In the genomic region with DNA sequence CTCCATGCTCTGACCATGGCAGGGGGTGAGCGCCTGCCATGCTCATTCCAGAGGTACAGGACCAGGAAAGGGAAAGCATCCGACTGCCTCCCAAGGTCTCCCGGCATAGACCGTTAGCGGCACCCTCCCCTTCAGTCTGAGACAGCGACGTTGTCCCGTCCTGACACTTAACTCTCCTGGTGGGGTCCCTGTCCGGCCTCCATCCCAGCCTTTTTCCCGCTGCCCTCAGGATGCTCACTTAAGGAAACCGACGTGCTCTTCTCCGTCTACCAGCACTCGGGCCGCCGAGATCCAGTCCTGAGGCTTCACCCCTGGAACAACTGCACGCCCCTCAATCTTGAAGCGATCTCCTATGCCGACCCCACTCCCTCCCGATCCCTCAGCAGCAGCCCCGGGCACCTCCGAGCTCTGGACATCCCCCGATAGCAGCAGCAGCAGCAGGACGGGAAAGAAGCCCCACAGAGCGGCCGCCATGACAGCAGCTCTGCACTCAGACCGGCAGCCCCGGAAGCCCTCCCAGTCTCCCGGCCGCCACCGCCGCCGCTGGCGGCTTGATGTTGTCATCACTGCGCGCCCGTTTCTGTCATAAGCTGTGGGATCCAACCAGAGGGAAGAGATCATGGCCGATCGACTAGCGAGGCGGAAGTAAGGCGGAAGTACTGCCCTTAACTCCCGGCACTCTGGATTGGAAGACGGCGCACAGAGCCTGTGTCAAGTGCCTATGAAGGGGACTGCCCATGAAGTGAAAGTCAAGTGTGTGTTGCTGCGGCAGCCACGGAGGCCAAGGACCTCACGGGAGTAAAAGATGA, we compare ENCODE assay signal across 8 cellular contexts. TPM values are rescaled to one million over a fixed set of nuclear protein-coding genes. Genes with fewer than 3 reads are reported as not detected.
DNase-seq lines count a peak whose midpoint lies in the region; ATAC-seq and TF ChIP-seq lines count a peak whose summit lies in the region.

Gene EMC7, minus strand, starts transcription at position 497 of the 809 bp plus-strand sequence. Its CDS starts 23 bp downstream, at position 474.
Gene PGBD4, plus strand, starts transcription at position 718 of the 809 bp plus-strand sequence. CDS start 449 bp downstream, outside the sequence.

- H3K27ac Mint-ChIP-seq in T-helper 2 cell treated with Interferon-gamma antibody and Interleukin-4, amounts not matched to agents 5 μg/mL and 100 μg/mL, for 36 hours: peak within 1 kb of the TSS; percentile 99

- TF ChIP-seq CTCF in ascending aorta (IDR thresholded peaks at IDR 0.05): no peak
- TF ChIP-seq CTCF in right atrium auricular region (IDR thresholded peaks at IDR 0.05): no peak
- TF ChIP-seq CTCF in prostate gland (IDR thresholded peaks at IDR 0.05): peak in 2 of 4 experiments; percentile 12 to 36

- peaks cover 9% of the 10 kb centered on the region for H3K9me3 Mint-ChIP-seq in T-helper 2 cell treated with Interferon-gamma antibody and Interleukin-4, amounts not matched to agents 5 μg/mL and 100 μg/mL, for 36 hours

- DNase-seq in NCI-H187 treated with DMSO at 0.1 percent for 48 hours (lab: John Stamatoyannopoulos, UW) (peak; percentile 84), ascending aorta (ENCODE audit: low spot score in 2 of 2) (peak; percentile 97 to 99), right atrium auricular region (ENCODE audit: low spot score) (peak; percentile 99), prostate gland (ENCODE audit: low spot score) (peak; percentile 99)
- DNase-seq in T-helper 2 cell treated with Interferon-gamma antibody and Interleukin-4, amounts not matched to agents 5 μg/mL and 100 μg/mL, for 36 hours (ENCODE audit: low spot score): peak; percentile 99

- H3K36me3 ChIP-seq in ascending aorta (no peaks in the 10 kb centered on the region), right atrium auricular region (no peaks in the 10 kb centered on the region), prostate gland (no peaks in the 10 kb centered on the region), urinary bladder (ENCODE audit: insufficient read depth) (no peaks in the 10 kb centered on the region)

- H3K4me1 ChIP-seq in ascending aorta (peaks cover 0 to 3% of the 10 kb centered on the region in 2 donors), right atrium auricular region (peaks cover 0 to 26% of the 10 kb centered on the region in 2 donors), prostate gland (replicated peaks) (peaks cover 5% of the 10 kb centered on the region), urinary bladder (ENCODE audit: insufficient read depth) (peaks cover 2% of the 10 kb centered on the region)

- H3K36me3 Mint-ChIP-seq in T-helper 2 cell treated with Interferon-gamma antibody and Interleukin-4, amounts not matched to agents 5 μg/mL and 100 μg/mL, for 36 hours (ENCODE audit: low read depth): peaks cover 27% of the 10 kb centered on the region

- H3K27me3 ChIP-seq in ascending aorta (no peaks in the 10 kb centered on the region), right atrium auricular region (no peaks in the 10 kb centered on the region), prostate gland (replicated peaks; ENCODE audit: insufficient read depth) (no peaks in the 10 kb centered on the region)

- no peaks in the 10 kb centered on the region for H3K27me3 Mint-ChIP-seq in T-helper 2 cell treated with Interferon-gamma antibody and Interleukin-4, amounts not matched to agents 5 μg/mL and 100 μg/mL, for 36 hours (ENCODE audit: low read depth)

- TF ChIP-seq POLR2A in GM18505 (IDR thresholded peaks at IDR 0.05; ENCODE audit: borderline replicate concordance, extremely low read depth, insufficient read depth, insufficient read length) (peak; percentile 98), prostate gland (IDR thresholded peaks at IDR 0.05) (peak; percentile 70)

- H3K27ac ChIP-seq in ascending aorta: peak within 1 kb of the TSS; percentile 86 to 87
- H3K27ac ChIP-seq in right atrium auricular region: peak within 1 kb of the TSS; percentile 80 to 85
- peak within 1 kb of the TSS; percentile 72 to 81 for H3K27ac ChIP-seq in prostate gland
- peak within 1 kb of the TSS; percentile 84 for H3K27ac ChIP-seq in urinary bladder (ENCODE audit: low read depth)

- peaks cover 28% of the 10 kb centered on the region for H3K4me1 Mint-ChIP-seq in T-helper 2 cell treated with Interferon-gamma antibody and Interleukin-4, amounts not matched to agents 5 μg/mL and 100 μg/mL, for 36 hours (ENCODE audit: low read depth)

- under 1% methylated on average over 34 of the region's 48 CpGs for WGBS in prostate gland
- WGBS in urinary bladder: under 1% methylated on average over 48 of the region's 48 CpGs

- H3K9me3 ChIP-seq in ascending aorta (no peaks in the 10 kb centered on the region), right atrium auricular region (no peaks in the 10 kb centered on the region), prostate gland (no peaks in the 10 kb centered on the region)

- ATAC-seq in GM18505 (IDR thresholded peaks at IDR 0.05; ENCODE audit: unreplicated experiment): peak; percentile 97
- ATAC-seq in HG02970 (IDR thresholded peaks at IDR 0.05; ENCODE audit: low FRiP score, unreplicated experiment): peak; percentile 99

- intact Hi-C loops in ascending aorta (cut with DNase I) (loop anchor here (1.0 to 5.0 kb wide), 6 partner anchors 63 to 886 kb away; partner anchors contain the start of genes AVEN, KATNBL1, LPCAT4 and NOP10), prostate gland (cut with DNase I) (loop anchor here (1.0 kb wide), 1 partner anchor 123 kb away; no protein-coding TSS in a partner anchor)

- H3K4me3 Mint-ChIP-seq in T-helper 2 cell treated with Interferon-gamma antibody and Interleukin-4, amounts not matched to agents 5 μg/mL and 100 μg/mL, for 36 hours: peak within 1 kb of the TSS; percentile 100

- H3K4me3 ChIP-seq in ascending aorta (peak within 1 kb of the TSS; percentile 85 to 86), right atrium auricular region (peak within 1 kb of the TSS; percentile 79 to 86), prostate gland (peak within 1 kb of the TSS; percentile 75 to 80), urinary bladder (ENCODE audit: low read depth, low read length) (peak within 1 kb of the TSS; percentile 91)

RNA-seq across cellular contexts. Expression of gene EMC7, which starts in this region (rescaled TPM):
- 51.0 TPM for total RNA-seq in ascending aorta
- total RNA-seq in right atrium auricular region: 10 to 100 TPM; 47.5 to 50.1 TPM
- total RNA-seq in prostate gland: 10 to 100 TPM; 52.7 to 56.0 TPM
- 26.2 TPM for total RNA-seq in urinary bladder
- 80.4 TPM for polyA plus RNA-seq in urinary bladder

RNA-seq across cellular contexts. Expression of gene PGBD4, which starts in this region (rescaled TPM):
- total RNA-seq in ascending aorta (3.5 TPM), right atrium auricular region (1 to 10 TPM; 2.0 to 2.3 TPM), prostate gland (1 to 10 TPM; 1.2 to 1.3 TPM), urinary bladder (1.9 TPM)
- polyA plus RNA-seq in urinary bladder: 0.96 TPM

Comparison
In these comparisons a context has a peak if more than half of its experiments do, and no peak if none do; other contexts are left out.
1. Peak in every context shown above with its lines: DNase-seq, ATAC-seq, H3K4me3 ChIP-seq and H3K27ac ChIP-seq.